ENCODE assay signal across 11 cellular contexts in the genomic region with DNA sequence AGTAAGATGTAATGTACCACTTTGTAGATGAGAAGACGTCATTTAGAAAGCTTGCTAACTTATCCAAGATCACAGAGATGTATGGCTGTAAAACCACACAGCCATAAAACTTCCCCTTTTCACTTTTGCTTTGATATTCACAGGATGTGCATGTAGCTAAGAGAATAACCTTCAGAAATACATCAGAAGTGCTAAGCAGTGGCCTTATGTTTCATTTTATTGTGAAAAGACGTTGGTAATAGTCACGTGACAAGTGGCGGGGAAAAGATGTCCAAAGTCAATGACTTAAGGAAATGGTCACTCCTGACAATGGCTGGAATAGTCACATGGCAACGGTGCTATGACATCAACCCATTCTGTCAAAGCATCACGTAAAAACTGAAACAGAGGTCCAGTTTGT. TPM values are rescaled to one million over a fixed set of nuclear protein-coding genes. Genes with fewer than 3 reads are reported as not detected.
A peak's percentile ranks its signal among the peaks of the same experiment; 100 is the strongest.
DNase-seq lines count a peak whose midpoint lies in the region; ATAC-seq and TF ChIP-seq lines count a peak whose summit lies in the region.
"Had no signal": no experiment of that assay in that cellular context is flagged by ENCODE, and none has a peak within 500 bp of the region (broad histone marks: within the 10 kb centered on the region; RNA-seq: fewer than 3 reads in every experiment).

No MANE protein-coding gene starts in this region.

- no peaks in the 10 kb centered on the region for H3K36me3 Mint-ChIP-seq in endodermal cell (ENCODE audit: low read depth)

- DNase-seq in CD1c-positive myeloid dendritic cell (ENCODE audit: extremely low spot score) (peak; percentile 15), endodermal cell (no peak), right cardiac atrium (no peak), NCI-H1105 (lab: John Stamatoyannopoulos, UW) (no peak), NCI-H2196 (lab: John Stamatoyannopoulos, UW; ENCODE audit: unreplicated experiment) (no peak)
- DNase-seq: esophagus squamous epithelium, NCI-H510A treated with DMSO at 0.1 percent for 48 hours had no signal

- ATAC-seq in GM19035 (IDR thresholded peaks at IDR 0.05; ENCODE audit: unreplicated experiment), result peak; percentile 81
- peak; percentile 81 for ATAC-seq in HG02763 (IDR thresholded peaks at IDR 0.05; ENCODE audit: unreplicated experiment)
- peak; percentile 96 for ATAC-seq in HG03558 (IDR thresholded peaks at IDR 0.05; ENCODE audit: extremely low read depth, unreplicated experiment)
- no peak for ATAC-seq in right cardiac atrium

- H3K4me1 ChIP-seq in endodermal cell (ENCODE audit: control insufficient read depth, insufficient read depth, low read length) (no peaks in the 10 kb centered on the region), right cardiac atrium (ENCODE audit: control insufficient read depth, insufficient read depth, low read length) (no peaks in the 10 kb centered on the region)
- H3K4me1 ChIP-seq: esophagus squamous epithelium had no signal

- H3K27me3 Mint-ChIP-seq in endodermal cell (ENCODE audit: insufficient read depth), result no peaks in the 10 kb centered on the region

- no peak overlapping the region for H3K4me3 ChIP-seq in endodermal cell (ENCODE audit: low read length)
- no peak overlapping the region for H3K4me3 ChIP-seq in right cardiac atrium (ENCODE audit: low read length)
- H3K4me3 ChIP-seq: esophagus squamous epithelium had no signal

- H3K4me3 Mint-ChIP-seq in endodermal cell, result no peak overlapping the region
- H3K4me3 Mint-ChIP-seq: T-helper 1 cell treated with Interleukin-12 subunit alpha and Interleukin-12 subunit beta and Interleukin-4 antibody, amounts not matched to agents 30 μg/mL and 1 μg/mL, for 36 hours had no signal

- H3K27me3 ChIP-seq in endodermal cell (ENCODE audit: control insufficient read depth, insufficient read depth, low read length, poor library complexity, severe bottlenecking) (no peaks in the 10 kb centered on the region), right cardiac atrium (ENCODE audit: control insufficient read depth, insufficient read depth) (no peaks in the 10 kb centered on the region)
- H3K27me3 ChIP-seq: esophagus squamous epithelium had no signal

- H3K27ac Mint-ChIP-seq in endodermal cell, result no peak overlapping the region
- H3K27ac Mint-ChIP-seq: T-helper 1 cell treated with Interleukin-12 subunit alpha and Interleukin-12 subunit beta and Interleukin-4 antibody, amounts not matched to agents 30 μg/mL and 1 μg/mL, for 36 hours had no signal

- TF ChIP-seq CTCF in endodermal cell (conservative IDR thresholded peaks at IDR 0.05), result no peak

- H3K9ac ChIP-seq in endodermal cell (ENCODE audit: extremely low read depth, low read length, poor library complexity, severe bottlenecking), result no peak overlapping the region

- H3K9me3 ChIP-seq in endodermal cell (ENCODE audit: control insufficient read depth, low read length) (no peaks in the 10 kb centered on the region), right cardiac atrium (ENCODE audit: control insufficient read depth, low read length) (no peaks in the 10 kb centered on the region)
- H3K9me3 ChIP-seq: esophagus squamous epithelium had no signal

- no peaks in the 10 kb centered on the region for H3K36me3 ChIP-seq in endodermal cell (ENCODE audit: control insufficient read depth, insufficient read depth, low read length)
- H3K36me3 ChIP-seq: esophagus squamous epithelium had no signal

- no peak overlapping the region for H3K27ac ChIP-seq in endodermal cell (ENCODE audit: low read depth, low read length)
- no peak overlapping the region for H3K27ac ChIP-seq in right cardiac atrium (ENCODE audit: low read length)
- H3K27ac ChIP-seq: esophagus squamous epithelium had no signal

- H3K9me3 Mint-ChIP-seq in endodermal cell, result no peaks in the 10 kb centered on the region
- H3K9me3 Mint-ChIP-seq: T-helper 1 cell treated with Interleukin-12 subunit alpha and Interleukin-12 subunit beta and Interleukin-4 antibody, amounts not matched to agents 30 μg/mL and 1 μg/mL, for 36 hours had no signal

- WGBS in endodermal cell (ENCODE audit: insufficient coverage in 1 of 2, insufficient read length in 1 of 2), 2 experiments, result 83 to 100% methylated on average over 5 to 6 of the region's 6 CpGs
- 73% methylated on average over 6 of the region's 6 CpGs for WGBS in right cardiac atrium

- no peaks in the 10 kb centered on the region for H3K4me1 Mint-ChIP-seq in endodermal cell

- intact Hi-C loops in right cardiac atrium (cut with DNase I), result no loop called here

RNA-seq across cellular contexts. Expression of a gene that starts 12.9 kb away (rescaled TPM):
- total RNA-seq in endodermal cell (1 to 10 TPM; 3.5 to 7.3 TPM), right cardiac atrium (1 to 10 TPM in 3 of 4 donors, under 1 TPM in 1; 0.88 to 1.4 (median 1.2) TPM)
- polyA plus RNA-seq in endodermal cell (2013, experiment 1 of 2), result 8.5 TPM
- 8.0 TPM for polyA plus RNA-seq in endodermal cell (2013, experiment 2 of 2)
- 0.32 TPM for polyA plus RNA-seq in right cardiac atrium

Comparison
In these comparisons a context has a peak if more than half of its experiments do, and no peak if none do; other contexts are left out.
1. ATAC-seq: peak in GM19035 (single experiment), HG02763 (single experiment) and HG03558 (single experiment); none in right cardiac atrium (0 of 2).